Comparison of ENCODE assay signal across 16 cellular contexts in genomic region chrX:128800138-128800537, GRCh38.
A peak's percentile ranks its signal among the peaks of the same experiment; 100 is the strongest.
DNase-seq lines count a peak whose midpoint lies in the region; ATAC-seq, FAIRE-seq and TF ChIP-seq lines count a peak whose summit lies in the region.
"Had no signal": no experiment of that assay in that cellular context is flagged by ENCODE, and none has a peak within 500 bp of the region (broad histone marks: within the 10 kb centered on the region; RNA-seq: fewer than 3 reads in every experiment).

No MANE protein-coding gene starts in this region.

- ATAC-seq in GM19035 (IDR thresholded peaks at IDR 0.05; ENCODE audit: unreplicated experiment) = no peak
- no peak for ATAC-seq in HG02973 (IDR thresholded peaks at IDR 0.05; ENCODE audit: unreplicated experiment)
- ATAC-seq: stimulated activated memory B cell treated with anti-CD40 and anti-IgM and Interleukin-4, amounts not matched to agents 10 μg/mL and 1 μg/mL and 100 μg/mL, for 72 hours had no signal

- DNase-seq in D721Med (ENCODE audit: insufficient read length, low spot score) (no peak), NCI-H748 treated with DMSO at 0.1 percent for 48 hours (lab: John Stamatoyannopoulos, UW) (peak; percentile 35), epithelial cell of proximal tubule (ENCODE audit: low read depth) (no peak), putamen (ENCODE audit: low spot score) (no peak)
- DNase-seq in stimulated activated CD4-positive, alpha-beta T cell treated with anti-CD3 and anti-CD28 coated beads, Interleukin-4, amount 100 ng/mL, for 1 hour = no peak
- DNase-seq: activated CD4-positive, alpha-beta T cell treated with anti-CD3 and anti-CD28 coated beads for 4 hours; activated naive CD8-positive, alpha-beta T cell treated with anti-CD3 and anti-CD28 coated beads for 36 hours; foreskin fibroblast; immature natural killer cell; sigmoid colon; trophoblast cell had no signal

- peak; percentile 12 for TF ChIP-seq CTCF in D721Med (IDR thresholded peaks at IDR 0.05; ENCODE audit: insufficient read depth, missing control alignments)
- TF ChIP-seq CTCF in GM12875 (IDR thresholded peaks at IDR 0.05; ENCODE audit: borderline replicate concordance, insufficient read depth, low read depth, low read length) = 0 out of 2 replicates have a peak, but pooled peaks have one; percentile 17
- TF ChIP-seq CTCF in epithelial cell of proximal tubule (conservative IDR thresholded peaks at IDR 0.05; ENCODE audit: low read depth, low read length) = peak; percentile 23

- FAIRE-seq in D721Med (lab: Jason Lieb, UNC) = no peak
- FAIRE-seq: H54 had no signal

- H3K4me3 ChIP-seq in GM12875 (ENCODE audit: low read depth, low read length) (no peak overlapping the region), epithelial cell of proximal tubule (ENCODE audit: low read depth, low read length) (no peak overlapping the region)
- H3K4me3 ChIP-seq: sigmoid colon had no signal
